ENCODE assay signal across 16 cellular contexts in genomic region chr7:33979807-33980355, GRCh38.
A peak's percentile ranks its signal among the peaks of the same experiment; 100 is the strongest.
DNase-seq lines count a peak whose midpoint lies in the region; ATAC-seq, FAIRE-seq and TF ChIP-seq lines count a peak whose summit lies in the region.
"Had no signal": no experiment of that assay in that cellular context is flagged by ENCODE, and none has a peak within 500 bp of the region (broad histone marks: within the 10 kb centered on the region; RNA-seq: fewer than 3 reads in every experiment).

No MANE protein-coding gene starts in this region.

- H3K4me3 ChIP-seq in epithelial cell of esophagus (ENCODE audit: low read length): no peak overlapping the region
- peak overlapping the region; percentile 9 for H3K4me3 ChIP-seq in osteoblast (ENCODE audit: insufficient read depth, low read length)
- H3K4me3 ChIP-seq: ovary had no signal

- no peaks in the 10 kb centered on the region for H4K20me1 ChIP-seq in osteoblast (ENCODE audit: insufficient read depth, low read length)

- H3K4me2 ChIP-seq in osteoblast (ENCODE audit: insufficient read depth, low read length): peak overlapping the region; percentile 49

- peak; percentile 99 for DNase-seq in EL
- peak; percentile 100 for DNase-seq in RCC 7860 (ENCODE audit: low spot score)
- DNase-seq in epithelial cell of esophagus (ENCODE audit: low read depth): peak; percentile 92
- DNase-seq in osteoblast (ENCODE audit: insufficient read length, low spot score, missing footprints): peak; percentile 67
- DNase-seq in D721Med (ENCODE audit: insufficient read length, low spot score): no peak
- DNase-seq in GM19240 (ENCODE audit: insufficient read length, low spot score): no peak
- DNase-seq: activated CD4-positive, CD25-positive, alpha-beta regulatory T cell; activated T-cell treated with anti-CD3 and anti-CD28 coated beads, Interleukin-2, amount 50 U/mL, for 48 hours; left cardiac atrium; NCI-H1048; NCI-H524; ovary; stimulated activated naive B cell treated with anti-CD40 and anti-IgM and Interleukin-4, amounts not matched to agents 10 μg/mL and 1 μg/mL and 100 μg/mL, for 72 hours had no signal

- peak overlapping the region; percentile 97 for H3K27ac ChIP-seq in osteoblast (ENCODE audit: low read depth, low read length)
- H3K27ac ChIP-seq: ovary had no signal

- H3K9me3 ChIP-seq in osteoblast (ENCODE audit: low read depth, low read length): no peaks in the 10 kb centered on the region
- H3K9me3 ChIP-seq: ovary had no signal

- H3K79me2 ChIP-seq in osteoblast (ENCODE audit: insufficient read depth, low read length): no peaks in the 10 kb centered on the region

- peaks cover 41% of the 10 kb centered on the region for H3K4me1 ChIP-seq in osteoblast (ENCODE audit: insufficient read depth, low read length)

- peaks cover 15% of the 10 kb centered on the region for H3K36me3 ChIP-seq in osteoblast (ENCODE audit: insufficient read depth, low read length)
- H3K36me3 ChIP-seq: ovary had no signal

- TF ChIP-seq CTCF in epithelial cell of esophagus (IDR thresholded peaks at IDR 0.05; ENCODE audit: insufficient read depth, low read depth, low read length, missing control alignments) (no peak), osteoblast (IDR thresholded peaks at IDR 0.05; ENCODE audit: extremely low read depth, low read depth, low read length) (no peak), D721Med (IDR thresholded peaks at IDR 0.05; ENCODE audit: insufficient read depth, missing control alignments) (no peak)

- FAIRE-seq in RCC 7860 (lab: Jason Lieb, UNC) (peak; percentile 97), D721Med (lab: Jason Lieb, UNC) (no peak)
- FAIRE-seq: frontal cortex had no signal

- no peaks in the 10 kb centered on the region for H3K27me3 ChIP-seq in osteoblast (ENCODE audit: insufficient read depth, low read length)
- H3K27me3 ChIP-seq: ovary had no signal

- peak overlapping the region; percentile 42 for H2AFZ ChIP-seq in osteoblast (ENCODE audit: low read length)

- no peak for ATAC-seq in HG03378 (IDR thresholded peaks at IDR 0.05; ENCODE audit: unreplicated experiment)
- ATAC-seq in HG03442 (IDR thresholded peaks at IDR 0.05; ENCODE audit: unreplicated experiment): no peak
- ATAC-seq: stimulated activated naive B cell treated with anti-CD40 and anti-IgM and Interleukin-4, amounts not matched to agents 10 μg/mL and 1 μg/mL and 100 μg/mL, for 72 hours had no signal

Comparison
In these comparisons a context has a peak if more than half of its experiments do, and no peak if none do; other contexts are left out.
1. DNase-seq: peak in EL (single experiment), RCC 7860 (single experiment), epithelial cell of esophagus (single experiment) and osteoblast (single experiment); none in D721Med (single experiment) and GM19240 (single experiment).